In the genomic region with DNA sequence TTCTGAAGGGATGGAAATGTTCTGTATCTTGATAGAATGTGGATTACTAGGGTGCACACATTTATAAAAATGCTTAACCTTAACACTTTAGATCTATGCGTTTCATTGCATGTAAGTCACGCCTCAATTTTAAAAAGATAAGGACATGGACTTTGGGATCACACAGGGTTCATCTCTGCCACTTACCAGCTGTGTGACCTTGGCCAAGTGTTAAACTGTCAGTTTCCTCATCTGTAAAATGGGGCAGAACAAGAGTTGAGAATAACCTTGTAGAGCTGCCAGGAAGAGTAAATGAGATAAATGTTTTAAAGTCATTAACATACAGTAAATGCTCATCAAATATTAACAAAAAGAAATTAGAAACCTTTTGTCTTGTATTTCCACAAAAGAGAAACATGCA, we compare ENCODE assay signal across 2 cellular contexts.
TF ChIP-seq lines count a peak whose summit lies in the region.

No MANE protein-coding gene starts in this region.

TF ChIP-seq in HepG2, 621 proteins besides CTCF, POLR2A, EP300 and RAD21 (continues in another document):
- TF ChIP-seq ZNF547 (CRISPR knock-in tag; IDR thresholded peaks at IDR 0.05) (no peak), ZNF629 (CRISPR knock-in tag; conservative IDR thresholded peaks at IDR 0.05) (peak; percentile 91), ZNF552 (CRISPR knock-in tag; IDR thresholded peaks at IDR 0.05; ENCODE audit: borderline replicate concordance) (no peak), ZNF275 (CRISPR knock-in tag; IDR thresholded peaks at IDR 0.05; ENCODE audit: borderline replicate concordance) (no peak), ZNF720 (CRISPR knock-in tag; IDR thresholded peaks at IDR 0.05) (no peak), ERF (CRISPR knock-in tag; IDR thresholded peaks at IDR 0.05) (no peak), SOX5 (CRISPR knock-in tag; IDR thresholded peaks at IDR 0.05; ENCODE audit: borderline replicate concordance) (no peak), ZNF607 (CRISPR knock-in tag; IDR thresholded peaks at IDR 0.05; ENCODE audit: borderline replicate concordance) (no peak), CSRNP1 (CRISPR knock-in tag; IDR thresholded peaks at IDR 0.05) (no peak), ZMYM3 (CRISPR knock-in tag; IDR thresholded peaks at IDR 0.05) (0 out of 2 replicates have a peak, but pooled peaks have one; percentile 13), BHLHE40 (IDR thresholded peaks at IDR 0.05; ENCODE audit: low read length) (no peak), ZNF850 (CRISPR knock-in tag; conservative IDR thresholded peaks at IDR 0.05) (no peak), ESRRA (CRISPR knock-in tag; IDR thresholded peaks at IDR 0.05; ENCODE audit: low read depth) (peak; percentile 65; the same call in 1 of the 2 replicates), ZNF7 (CRISPR knock-in tag; IDR thresholded peaks at IDR 0.05) (no peak), ZNF879 (CRISPR knock-in tag; IDR thresholded peaks at IDR 0.05) (no peak), MAFG (CRISPR knock-in tag; IDR thresholded peaks at IDR 0.05) (no peak)
- TF ChIP-seq, protein P1, sequence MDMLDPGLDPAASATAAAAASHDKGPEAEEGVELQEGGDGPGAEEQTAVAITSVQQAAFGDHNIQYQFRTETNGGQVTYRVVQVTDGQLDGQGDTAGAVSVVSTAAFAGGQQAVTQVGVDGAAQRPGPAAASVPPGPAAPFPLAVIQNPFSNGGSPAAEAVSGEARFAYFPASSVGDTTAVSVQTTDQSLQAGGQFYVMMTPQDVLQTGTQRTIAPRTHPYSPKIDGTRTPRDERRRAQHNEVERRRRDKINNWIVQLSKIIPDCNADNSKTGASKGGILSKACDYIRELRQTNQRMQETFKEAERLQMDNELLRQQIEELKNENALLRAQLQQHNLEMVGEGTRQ (IDR thresholded peaks at IDR 0.05; ENCODE audit: low read depth, low read length), result no peak
- TF ChIP-seq, protein P1 (CRISPR knock-in tag; IDR thresholded peaks at IDR 0.05; ENCODE audit: borderline replicate concordance), result no peak
- TF ChIP-seq, protein P2, sequence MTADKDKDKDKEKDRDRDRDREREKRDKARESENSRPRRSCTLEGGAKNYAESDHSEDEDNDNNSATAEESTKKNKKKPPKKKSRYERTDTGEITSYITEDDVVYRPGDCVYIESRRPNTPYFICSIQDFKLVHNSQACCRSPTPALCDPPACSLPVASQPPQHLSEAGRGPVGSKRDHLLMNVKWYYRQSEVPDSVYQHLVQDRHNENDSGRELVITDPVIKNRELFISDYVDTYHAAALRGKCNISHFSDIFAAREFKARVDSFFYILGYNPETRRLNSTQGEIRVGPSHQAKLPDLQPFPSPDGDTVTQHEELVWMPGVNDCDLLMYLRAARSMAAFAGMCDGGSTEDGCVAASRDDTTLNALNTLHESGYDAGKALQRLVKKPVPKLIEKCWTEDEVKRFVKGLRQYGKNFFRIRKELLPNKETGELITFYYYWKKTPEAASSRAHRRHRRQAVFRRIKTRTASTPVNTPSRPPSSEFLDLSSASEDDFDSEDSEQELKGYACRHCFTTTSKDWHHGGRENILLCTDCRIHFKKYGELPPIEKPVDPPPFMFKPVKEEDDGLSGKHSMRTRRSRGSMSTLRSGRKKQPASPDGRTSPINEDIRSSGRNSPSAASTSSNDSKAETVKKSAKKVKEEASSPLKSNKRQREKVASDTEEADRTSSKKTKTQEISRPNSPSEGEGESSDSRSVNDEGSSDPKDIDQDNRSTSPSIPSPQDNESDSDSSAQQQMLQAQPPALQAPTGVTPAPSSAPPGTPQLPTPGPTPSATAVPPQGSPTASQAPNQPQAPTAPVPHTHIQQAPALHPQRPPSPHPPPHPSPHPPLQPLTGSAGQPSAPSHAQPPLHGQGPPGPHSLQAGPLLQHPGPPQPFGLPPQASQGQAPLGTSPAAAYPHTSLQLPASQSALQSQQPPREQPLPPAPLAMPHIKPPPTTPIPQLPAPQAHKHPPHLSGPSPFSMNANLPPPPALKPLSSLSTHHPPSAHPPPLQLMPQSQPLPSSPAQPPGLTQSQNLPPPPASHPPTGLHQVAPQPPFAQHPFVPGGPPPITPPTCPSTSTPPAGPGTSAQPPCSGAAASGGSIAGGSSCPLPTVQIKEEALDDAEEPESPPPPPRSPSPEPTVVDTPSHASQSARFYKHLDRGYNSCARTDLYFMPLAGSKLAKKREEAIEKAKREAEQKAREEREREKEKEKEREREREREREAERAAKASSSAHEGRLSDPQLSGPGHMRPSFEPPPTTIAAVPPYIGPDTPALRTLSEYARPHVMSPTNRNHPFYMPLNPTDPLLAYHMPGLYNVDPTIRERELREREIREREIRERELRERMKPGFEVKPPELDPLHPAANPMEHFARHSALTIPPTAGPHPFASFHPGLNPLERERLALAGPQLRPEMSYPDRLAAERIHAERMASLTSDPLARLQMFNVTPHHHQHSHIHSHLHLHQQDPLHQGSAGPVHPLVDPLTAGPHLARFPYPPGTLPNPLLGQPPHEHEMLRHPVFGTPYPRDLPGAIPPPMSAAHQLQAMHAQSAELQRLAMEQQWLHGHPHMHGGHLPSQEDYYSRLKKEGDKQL (CRISPR knock-in tag; IDR thresholded peaks at IDR 0.05; ENCODE audit: low read depth), result no peak

TF ChIP-seq in K562, 482 proteins besides CTCF, POLR2A, EP300 and RAD21 (continues in another document):
- TF ChIP-seq, protein P3, sequence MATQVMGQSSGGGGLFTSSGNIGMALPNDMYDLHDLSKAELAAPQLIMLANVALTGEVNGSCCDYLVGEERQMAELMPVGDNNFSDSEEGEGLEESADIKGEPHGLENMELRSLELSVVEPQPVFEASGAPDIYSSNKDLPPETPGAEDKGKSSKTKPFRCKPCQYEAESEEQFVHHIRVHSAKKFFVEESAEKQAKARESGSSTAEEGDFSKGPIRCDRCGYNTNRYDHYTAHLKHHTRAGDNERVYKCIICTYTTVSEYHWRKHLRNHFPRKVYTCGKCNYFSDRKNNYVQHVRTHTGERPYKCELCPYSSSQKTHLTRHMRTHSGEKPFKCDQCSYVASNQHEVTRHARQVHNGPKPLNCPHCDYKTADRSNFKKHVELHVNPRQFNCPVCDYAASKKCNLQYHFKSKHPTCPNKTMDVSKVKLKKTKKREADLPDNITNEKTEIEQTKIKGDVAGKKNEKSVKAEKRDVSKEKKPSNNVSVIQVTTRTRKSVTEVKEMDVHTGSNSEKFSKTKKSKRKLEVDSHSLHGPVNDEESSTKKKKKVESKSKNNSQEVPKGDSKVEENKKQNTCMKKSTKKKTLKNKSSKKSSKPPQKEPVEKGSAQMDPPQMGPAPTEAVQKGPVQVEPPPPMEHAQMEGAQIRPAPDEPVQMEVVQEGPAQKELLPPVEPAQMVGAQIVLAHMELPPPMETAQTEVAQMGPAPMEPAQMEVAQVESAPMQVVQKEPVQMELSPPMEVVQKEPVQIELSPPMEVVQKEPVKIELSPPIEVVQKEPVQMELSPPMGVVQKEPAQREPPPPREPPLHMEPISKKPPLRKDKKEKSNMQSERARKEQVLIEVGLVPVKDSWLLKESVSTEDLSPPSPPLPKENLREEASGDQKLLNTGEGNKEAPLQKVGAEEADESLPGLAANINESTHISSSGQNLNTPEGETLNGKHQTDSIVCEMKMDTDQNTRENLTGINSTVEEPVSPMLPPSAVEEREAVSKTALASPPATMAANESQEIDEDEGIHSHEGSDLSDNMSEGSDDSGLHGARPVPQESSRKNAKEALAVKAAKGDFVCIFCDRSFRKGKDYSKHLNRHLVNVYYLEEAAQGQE (CRISPR knock-in tag; IDR thresholded peaks at IDR 0.05; ENCODE audit: low read depth), result no peak
- no peak for TF ChIP-seq ZNF124 (CRISPR knock-in tag; IDR thresholded peaks at IDR 0.05)
- TF ChIP-seq NCOA4 (IDR thresholded peaks at IDR 0.05; ENCODE audit: partially characterized antibody), result no peak
- TF ChIP-seq HNRNPK (IDR thresholded peaks at IDR 0.05; ENCODE audit: low read depth, low read length, poor library complexity, severe bottlenecking), result no peak
- TF ChIP-seq ZNF239 (CRISPR knock-in tag; IDR thresholded peaks at IDR 0.05), result no peak
- TF ChIP-seq HSF4 (CRISPR knock-in tag; IDR thresholded peaks at IDR 0.05; ENCODE audit: borderline replicate concordance), result no peak
- TF ChIP-seq HDAC3 (IDR thresholded peaks at IDR 0.05; ENCODE audit: borderline replicate concordance, partially characterized antibody), result no peak
- TF ChIP-seq KDM1A (IDR thresholded peaks at IDR 0.05), result peak in 1 of 2 experiments; percentile 37; a peak in 1 of 4 replicates
- TF ChIP-seq ZNF316 (IDR thresholded peaks at IDR 0.05), result no peak
- TF ChIP-seq ZNF780A (CRISPR knock-in tag; IDR thresholded peaks at IDR 0.05), result no peak
- TF ChIP-seq, protein P4, sequence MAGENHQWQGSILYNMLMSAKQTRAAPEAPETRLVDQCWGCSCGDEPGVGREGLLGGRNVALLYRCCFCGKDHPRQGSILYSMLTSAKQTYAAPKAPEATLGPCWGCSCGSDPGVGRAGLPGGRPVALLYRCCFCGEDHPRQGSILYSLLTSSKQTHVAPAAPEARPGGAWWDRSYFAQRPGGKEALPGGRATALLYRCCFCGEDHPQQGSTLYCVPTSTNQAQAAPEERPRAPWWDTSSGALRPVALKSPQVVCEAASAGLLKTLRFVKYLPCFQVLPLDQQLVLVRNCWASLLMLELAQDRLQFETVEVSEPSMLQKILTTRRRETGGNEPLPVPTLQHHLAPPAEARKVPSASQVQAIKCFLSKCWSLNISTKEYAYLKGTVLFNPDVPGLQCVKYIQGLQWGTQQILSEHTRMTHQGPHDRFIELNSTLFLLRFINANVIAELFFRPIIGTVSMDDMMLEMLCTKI (IDR thresholded peaks at IDR 0.05; ENCODE audit: partially characterized antibody), result no peak
- no peak for TF ChIP-seq ZNF263 (CRISPR knock-in tag; IDR thresholded peaks at IDR 0.05; ENCODE audit: borderline replicate concordance)
- TF ChIP-seq STAT5B (CRISPR knock-in tag; IDR thresholded peaks at IDR 0.05), result no peak
- no peak for TF ChIP-seq TEAD4 (IDR thresholded peaks at IDR 0.05; ENCODE audit: low read length)
- TF ChIP-seq TEAD4 (CRISPR knock-in tag; IDR thresholded peaks at IDR 0.05; ENCODE audit: borderline replicate concordance), result no peak
- no peak for TF ChIP-seq TBP (optimal IDR thresholded peaks at IDR 0.05; ENCODE audit: low read depth, low read length)
- TF ChIP-seq, protein P5, sequence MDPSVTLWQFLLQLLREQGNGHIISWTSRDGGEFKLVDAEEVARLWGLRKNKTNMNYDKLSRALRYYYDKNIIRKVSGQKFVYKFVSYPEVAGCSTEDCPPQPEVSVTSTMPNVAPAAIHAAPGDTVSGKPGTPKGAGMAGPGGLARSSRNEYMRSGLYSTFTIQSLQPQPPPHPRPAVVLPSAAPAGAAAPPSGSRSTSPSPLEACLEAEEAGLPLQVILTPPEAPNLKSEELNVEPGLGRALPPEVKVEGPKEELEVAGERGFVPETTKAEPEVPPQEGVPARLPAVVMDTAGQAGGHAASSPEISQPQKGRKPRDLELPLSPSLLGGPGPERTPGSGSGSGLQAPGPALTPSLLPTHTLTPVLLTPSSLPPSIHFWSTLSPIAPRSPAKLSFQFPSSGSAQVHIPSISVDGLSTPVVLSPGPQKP (CRISPR knock-in tag; IDR thresholded peaks at IDR 0.05), result no peak
- no peak for TF ChIP-seq CHAMP1 (IDR thresholded peaks at IDR 0.05)
- TF ChIP-seq ARID2 (IDR thresholded peaks at IDR 0.05), result no peak
- TF ChIP-seq ZNF785 (CRISPR knock-in tag; IDR thresholded peaks at IDR 0.05), result no peak
- TF ChIP-seq RBM25 (IDR thresholded peaks at IDR 0.05; ENCODE audit: low read depth, low read length, severe bottlenecking), result peak; percentile 93
- TF ChIP-seq ADNP (tag; IDR thresholded peaks at IDR 0.05), result peak; percentile 39; the same call in 1 of the 2 replicates
- TF ChIP-seq BCL6 (CRISPR knock-in tag; IDR thresholded peaks at IDR 0.05), result no peak
- no peak for TF ChIP-seq NFIC (IDR thresholded peaks at IDR 0.05)
- TF ChIP-seq SMAD4 (CRISPR knock-in tag; conservative IDR thresholded peaks at IDR 0.05), result no peak
- TF ChIP-seq BCOR (IDR thresholded peaks at IDR 0.05), result peak; percentile 63; the same call in 1 of the 2 replicates
- TF ChIP-seq, protein P6, sequence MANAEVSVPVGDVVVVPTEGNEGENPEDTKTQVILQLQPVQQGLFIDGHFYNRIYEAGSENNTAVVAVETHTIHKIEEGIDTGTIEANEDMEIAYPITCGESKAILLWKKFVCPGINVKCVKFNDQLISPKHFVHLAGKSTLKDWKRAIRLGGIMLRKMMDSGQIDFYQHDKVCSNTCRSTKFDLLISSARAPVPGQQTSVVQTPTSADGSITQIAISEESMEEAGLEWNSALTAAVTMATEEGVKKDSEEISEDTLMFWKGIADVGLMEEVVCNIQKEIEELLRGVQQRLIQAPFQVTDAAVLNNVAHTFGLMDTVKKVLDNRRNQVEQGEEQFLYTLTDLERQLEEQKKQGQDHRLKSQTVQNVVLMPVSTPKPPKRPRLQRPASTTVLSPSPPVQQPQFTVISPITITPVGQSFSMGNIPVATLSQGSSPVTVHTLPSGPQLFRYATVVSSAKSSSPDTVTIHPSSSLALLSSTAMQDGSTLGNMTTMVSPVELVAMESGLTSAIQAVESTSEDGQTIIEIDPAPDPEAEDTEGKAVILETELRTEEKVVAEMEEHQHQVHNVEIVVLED (CRISPR knock-in tag; IDR thresholded peaks at IDR 0.05), result no peak
- no peak for TF ChIP-seq TSC22D4 (tag; IDR thresholded peaks at IDR 0.05)
- no peak for TF ChIP-seq ARID1B (IDR thresholded peaks at IDR 0.05)
- TF ChIP-seq HDAC6 (IDR thresholded peaks at IDR 0.05; ENCODE audit: low read depth, low read length), result no peak
- TF ChIP-seq, protein P7, sequence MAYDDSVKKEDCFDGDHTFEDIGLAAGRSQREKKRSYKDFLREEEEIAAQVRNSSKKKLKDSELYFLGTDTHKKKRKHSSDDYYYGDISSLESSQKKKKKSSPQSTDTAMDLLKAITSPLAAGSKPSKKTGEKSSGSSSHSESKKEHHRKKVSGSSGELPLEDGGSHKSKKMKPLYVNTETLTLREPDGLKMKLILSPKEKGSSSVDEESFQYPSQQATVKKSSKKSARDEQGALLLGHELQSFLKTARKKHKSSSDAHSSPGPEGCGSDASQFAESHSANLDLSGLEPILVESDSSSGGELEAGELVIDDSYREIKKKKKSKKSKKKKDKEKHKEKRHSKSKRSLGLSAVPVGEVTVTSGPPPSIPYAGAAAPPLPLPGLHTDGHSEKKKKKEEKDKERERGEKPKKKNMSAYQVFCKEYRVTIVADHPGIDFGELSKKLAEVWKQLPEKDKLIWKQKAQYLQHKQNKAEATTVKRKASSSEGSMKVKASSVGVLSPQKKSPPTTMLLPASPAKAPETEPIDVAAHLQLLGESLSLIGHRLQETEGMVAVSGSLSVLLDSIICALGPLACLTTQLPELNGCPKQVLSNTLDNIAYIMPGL (CRISPR knock-in tag; IDR thresholded peaks at IDR 0.05), result no peak
